8 cellular contexts compared by ENCODE assay signal in genomic region chr1:63772876-63773275, GRCh38. TPM values are rescaled to one million over a fixed set of nuclear protein-coding genes. Genes with fewer than 3 reads are reported as not detected.
DNase-seq lines count a peak whose midpoint lies in the region; TF ChIP-seq lines count a peak whose summit lies in the region.

No MANE protein-coding gene starts in this region.

- H3K27me3 ChIP-seq in HUES6 (ENCODE audit: control insufficient read depth, insufficient read depth, low read length), result no peaks in the 10 kb centered on the region

- no peak for DNase-seq in T-helper 2 cell treated with Interferon-gamma antibody and Interleukin-4, amounts not matched to agents 5 μg/mL and 100 μg/mL, for 36 hours (ENCODE audit: low spot score)
- DNase-seq in T-helper 2 cell (no peak), NCI-H748 treated with DMSO at 0.1 percent for 48 hours (lab: John Stamatoyannopoulos, UW) (no peak), NK-92 (lab: John Stamatoyannopoulos, UW; ENCODE audit: unreplicated experiment) (no peak), SHP77 treated with DMSO at 0.1 percent for 48 hours (lab: John Stamatoyannopoulos, UW) (no peak)
- no peak for DNase-seq in activated naive CD8-positive, alpha-beta T cell treated with anti-CD3 and anti-CD28 coated beads for 36 hours

- peaks cover 35% of the 10 kb centered on the region for H3K4me1 ChIP-seq in HUES6 (ENCODE audit: control insufficient read depth, insufficient read depth, low read length)

- peak overlapping the region; percentile 81; the same call in 1 of the 2 replicates for H3K4me3 ChIP-seq in HUES6 (ENCODE audit: low read depth, low read length)

- no peaks in the 10 kb centered on the region for H3K36me3 Mint-ChIP-seq in T-helper 2 cell treated with Interferon-gamma antibody and Interleukin-4, amounts not matched to agents 5 μg/mL and 100 μg/mL, for 36 hours (ENCODE audit: low read depth)
- H3K36me3 Mint-ChIP-seq in activated naive CD8-positive, alpha-beta T cell treated with anti-CD3 and anti-CD28 coated beads for 36 hours, result no peaks in the 10 kb centered on the region
- H3K36me3 Mint-ChIP-seq in nephron (ENCODE audit: low read depth), result peaks cover 3% of the 10 kb centered on the region

- H3K4me1 Mint-ChIP-seq in T-helper 2 cell treated with Interferon-gamma antibody and Interleukin-4, amounts not matched to agents 5 μg/mL and 100 μg/mL, for 36 hours (ENCODE audit: low read depth), result peaks cover 16% of the 10 kb centered on the region
- H3K4me1 Mint-ChIP-seq in activated naive CD8-positive, alpha-beta T cell treated with anti-CD3 and anti-CD28 coated beads for 36 hours, result peaks cover 15% of the 10 kb centered on the region
- peaks cover 29% of the 10 kb centered on the region for H3K4me1 Mint-ChIP-seq in nephron

- H3K4me3 Mint-ChIP-seq in T-helper 2 cell treated with Interferon-gamma antibody and Interleukin-4, amounts not matched to agents 5 μg/mL and 100 μg/mL, for 36 hours, result peak overlapping the region; percentile 47
- peak overlapping the region; percentile 83 for H3K4me3 Mint-ChIP-seq in activated naive CD8-positive, alpha-beta T cell treated with anti-CD3 and anti-CD28 coated beads for 36 hours
- H3K4me3 Mint-ChIP-seq in nephron, result peak overlapping the region; percentile 84 to 97 (median 87)

- H3K9me3 Mint-ChIP-seq in T-helper 2 cell treated with Interferon-gamma antibody and Interleukin-4, amounts not matched to agents 5 μg/mL and 100 μg/mL, for 36 hours, result no peaks in the 10 kb centered on the region
- no peaks in the 10 kb centered on the region for H3K9me3 Mint-ChIP-seq in activated naive CD8-positive, alpha-beta T cell treated with anti-CD3 and anti-CD28 coated beads for 36 hours
- H3K9me3 Mint-ChIP-seq in nephron, result no peaks in the 10 kb centered on the region

- no peaks in the 10 kb centered on the region for H3K9me3 ChIP-seq in HUES6 (ENCODE audit: control insufficient read depth, insufficient read depth, low read depth, low read length)

- no peaks in the 10 kb centered on the region for H3K36me3 ChIP-seq in HUES6 (ENCODE audit: control insufficient read depth, insufficient read depth, low read length)

- H3K27ac ChIP-seq in HUES6 (ENCODE audit: low read depth, low read length), result no peak overlapping the region

- peaks cover 73% of the 10 kb centered on the region for H3K27me3 Mint-ChIP-seq in T-helper 2 cell treated with Interferon-gamma antibody and Interleukin-4, amounts not matched to agents 5 μg/mL and 100 μg/mL, for 36 hours (ENCODE audit: low read depth)
- H3K27me3 Mint-ChIP-seq in activated naive CD8-positive, alpha-beta T cell treated with anti-CD3 and anti-CD28 coated beads for 36 hours, result peaks cover 61% of the 10 kb centered on the region
- peaks cover 4% of the 10 kb centered on the region for H3K27me3 Mint-ChIP-seq in nephron (ENCODE audit: low read depth)

- H3K9ac ChIP-seq in HUES6 (ENCODE audit: low read length), result no peak overlapping the region

- no peak for TF ChIP-seq CTCF in nephron (IDR thresholded peaks at IDR 0.05; ENCODE audit: unreplicated experiment in 3 of 3)

- no peak overlapping the region for H3K27ac Mint-ChIP-seq in T-helper 2 cell treated with Interferon-gamma antibody and Interleukin-4, amounts not matched to agents 5 μg/mL and 100 μg/mL, for 36 hours
- no peak overlapping the region for H3K27ac Mint-ChIP-seq in activated naive CD8-positive, alpha-beta T cell treated with anti-CD3 and anti-CD28 coated beads for 36 hours
- peak overlapping the region; percentile 48 to 96 (median 67) for H3K27ac Mint-ChIP-seq in nephron

RNA-seq across cellular contexts. Expression of gene ROR1, which starts 0.9 kb away (rescaled TPM):
- total RNA-seq in activated naive CD8-positive, alpha-beta T cell treated with anti-CD3 and anti-CD28 coated beads for 36 hours, result not detected

Comparison
In these comparisons a context has a peak if more than half of its experiments do, and no peak if none do; other contexts are left out.
1. H3K27ac Mint-ChIP-seq: peak in nephron (3 of 3); none in T-helper 2 cell treated with Interferon-gamma antibody and Interleukin-4, amounts not matched to agents 5 μg/mL and 100 μg/mL, for 36 hours (single experiment) and activated naive CD8-positive, alpha-beta T cell treated with anti-CD3 and anti-CD28 coated beads for 36 hours (single experiment).
2. Peak in every context shown above with its lines, with median percentiles within 50 percentile points of each other: H3K4me3 Mint-ChIP-seq.